8 cellular contexts compared by ENCODE assay signal in genomic region chr7:95549818-95550529, GRCh38. TPM values are rescaled to one million over a fixed set of nuclear protein-coding genes. Genes with fewer than 3 reads are reported as not detected.
DNase-seq lines count a peak whose midpoint lies in the region; ATAC-seq and TF ChIP-seq lines count a peak whose summit lies in the region.

No MANE protein-coding gene starts in this region.

- H3K9me3 ChIP-seq in SJCRH30 (replicated peaks): no peaks in the 10 kb centered on the region

- ATAC-seq in foreskin keratinocyte (peak; percentile 97), omental fat pad (ENCODE audit: low FRiP score) (peak; percentile 92), GM21360 (IDR thresholded peaks at IDR 0.05; ENCODE audit: unreplicated experiment) (no peak), HG02870 (IDR thresholded peaks at IDR 0.05; ENCODE audit: unreplicated experiment) (no peak)

- H3K27me3 Mint-ChIP-seq in HFFc6 (ENCODE audit: insufficient read depth): peaks cover 2% of the 10 kb centered on the region; the same call in 1 of the 2 replicates

- peaks cover 16% of the 10 kb centered on the region for H3K4me1 ChIP-seq in SJCRH30
- H3K4me1 ChIP-seq in foreskin keratinocyte: peaks cover 3% of the 10 kb centered on the region

- no peak overlapping the region for H3K27ac Mint-ChIP-seq in HFFc6

- no peaks in the 10 kb centered on the region for H3K9me3 Mint-ChIP-seq in HFFc6

- no peak overlapping the region for H3K4me3 ChIP-seq in SJCRH30

- H3K4me1 Mint-ChIP-seq in HFFc6 (ENCODE audit: low read depth): peaks cover 19% of the 10 kb centered on the region

- TF ChIP-seq CTCF in HFFc6 (IDR thresholded peaks at IDR 0.05): no peak
- TF ChIP-seq CTCF in foreskin keratinocyte (conservative IDR thresholded peaks at IDR 0.05): no peak
- TF ChIP-seq CTCF in omental fat pad (IDR thresholded peaks at IDR 0.05): no peak

- DNase-seq in HFFc6: peak; percentile 72
- DNase-seq in SJCRH30: peak; percentile 78 to 92
- peak; percentile 72 to 81 for DNase-seq in foreskin keratinocyte
- peak; percentile 67 for DNase-seq in omental fat pad (ENCODE audit: low spot score)
- DNase-seq in GF-D8 (lab: John Stamatoyannopoulos, UW): no peak
- no peak for DNase-seq in activated CD4-positive, CD25-positive, alpha-beta regulatory T cell treated with anti-CD3 and anti-CD28 coated beads, Interleukin-2, amount 50 U/mL, for 72 hours

- H3K27me3 ChIP-seq in SJCRH30 (no peaks in the 10 kb centered on the region), foreskin keratinocyte (no peaks in the 10 kb centered on the region)

- no peak overlapping the region for H3K4me3 Mint-ChIP-seq in HFFc6

- no peaks in the 10 kb centered on the region for H3K36me3 ChIP-seq in SJCRH30

- H3K36me3 Mint-ChIP-seq in HFFc6 (ENCODE audit: low read depth): no peaks in the 10 kb centered on the region

- H3K27ac ChIP-seq in SJCRH30: peak overlapping the region; percentile 26
- no peak overlapping the region for H3K27ac ChIP-seq in foreskin keratinocyte

RNA-seq across cellular contexts. Expression of gene PDK4, which starts 46.3 kb away (rescaled TPM):
- not detected for total RNA-seq in HFFc6 (2021; fragmentation: NEBNext Ultra II Directional; extraction: Animal tissue kit (Norgen Biotek cat#: 25700))
- total RNA-seq in SJCRH30 (2014; rRNA removed; shearing (Covaris generic)): 1.4 and 1.5 TPM in 2 replicates
- not detected in 2 replicates for total RNA-seq in foreskin keratinocyte
- not detected in 2 replicates for polyA plus RNA-seq in foreskin keratinocyte
- 100 to 1,000 TPM; 511 to 996 (median 618) TPM for total RNA-seq in omental fat pad

Comparison
In these comparisons a context has a peak if more than half of its experiments do, and no peak if none do; other contexts are left out.
1. DNase-seq: peak in HFFc6 (single experiment), SJCRH30 (2 of 2), foreskin keratinocyte (2 of 2) and omental fat pad (single experiment); none in GF-D8 (single experiment) and activated CD4-positive, CD25-positive, alpha-beta regulatory T cell treated with anti-CD3 and anti-CD28 coated beads, Interleukin-2, amount 50 U/mL, for 72 hours (single experiment).
2. ATAC-seq: peak in foreskin keratinocyte (single experiment) and omental fat pad (single experiment); none in GM21360 (single experiment) and HG02870 (single experiment).
3. RNA of gene PDK4, which starts 46.3 kb away (total RNA-seq): 511 to 996 TPM in omental fat pad; 1.4 to 1.5 TPM in SJCRH30, not detected in HFFc6 and not detected in foreskin keratinocyte; every median in the first group is over 100 times any median in the second.